In genomic region chr17:31538080-31538762, GRCh38 we compare ENCODE assay signal across 11 cellular contexts.
DNase-seq lines count a peak whose midpoint lies in the region; ATAC-seq, FAIRE-seq and TF ChIP-seq lines count a peak whose summit lies in the region.
"Had no signal": no experiment of that assay in that cellular context is flagged by ENCODE, and none has a peak within 500 bp of the region (broad histone marks: within the 10 kb centered on the region; RNA-seq: fewer than 3 reads in every experiment).

No MANE protein-coding gene starts in this region.

- H3K4me1 ChIP-seq in Karpas-422 (ENCODE audit: low read length): peaks cover 64% of the 10 kb centered on the region

- H4K20me1 ChIP-seq in Karpas-422 (ENCODE audit: insufficient read depth, low read depth, low read length): no peaks in the 10 kb centered on the region

- H3K79me2 ChIP-seq in Karpas-422 (ENCODE audit: low read length): no peaks in the 10 kb centered on the region

- intact Hi-C loops in activated CD8-positive, alpha-beta T cell treated with anti-CD3 and anti-CD28 coated beads for 36 hours (cut with micrococcal nuclease): no loop called here

- H3K4me2 ChIP-seq in Karpas-422 (ENCODE audit: low read depth, low read length, poor library complexity, severe bottlenecking): peak overlapping the region; percentile 60

- peak overlapping the region in 5 of 6 donors; percentile 47 to 88 (median 86) for H3K27ac Mint-ChIP-seq in naive B cell
- no peak overlapping the region for H3K27ac Mint-ChIP-seq in activated CD8-positive, alpha-beta T cell treated with anti-CD3 and anti-CD28 coated beads for 36 hours

- H3K4me3 Mint-ChIP-seq in naive B cell: peak overlapping the region; percentile 56 to 92 (median 76)
- H3K4me3 Mint-ChIP-seq in activated CD8-positive, alpha-beta T cell treated with anti-CD3 and anti-CD28 coated beads for 36 hours: no peak overlapping the region

- FAIRE-seq in D721Med (lab: Jason Lieb, UNC): no peak

- H3K4me1 Mint-ChIP-seq in naive B cell: peaks cover 55 to 81% (median 72%) of the 10 kb centered on the region in 3 donors
- H3K4me1 Mint-ChIP-seq in activated CD8-positive, alpha-beta T cell treated with anti-CD3 and anti-CD28 coated beads for 36 hours (ENCODE audit: low read depth): peaks cover 12% of the 10 kb centered on the region

- H3K27ac ChIP-seq in Karpas-422 (ENCODE audit: low read length): peak overlapping the region; percentile 20; the same call in 1 of the 2 replicates
- H3K27ac ChIP-seq: dorsolateral prefrontal cortex had no signal

- H3K27me3 Mint-ChIP-seq in naive B cell: no peaks in the 10 kb centered on the region
- H3K27me3 Mint-ChIP-seq in activated CD8-positive, alpha-beta T cell treated with anti-CD3 and anti-CD28 coated beads for 36 hours: no peaks in the 10 kb centered on the region

- no peaks in the 10 kb centered on the region for H3K36me3 ChIP-seq in Karpas-422 (ENCODE audit: insufficient read depth, low read length)

- DNase-seq in Karpas-422 (peak; percentile 53), naive B cell (peak; percentile 66), D721Med (ENCODE audit: insufficient read length, low spot score) (no peak), NCI-H2081 (lab: John Stamatoyannopoulos, UW) (no peak)
- DNase-seq in activated CD8-positive, alpha-beta T cell treated with anti-CD3 and anti-CD28 coated beads for 36 hours: no peak
- no peak for DNase-seq in activated T-cell treated with anti-CD3 and anti-CD28 coated beads, Interleukin-2, amount 50 U/mL, for 48 hours
- DNase-seq: activated effector memory CD4-positive, alpha-beta T cell treated with anti-CD3 and anti-CD28 coated beads, Interleukin-2, amount 50 U/mL, for 16 hours; dorsolateral prefrontal cortex; T-helper 1 cell had no signal

- peaks cover 0 to 2% (median 0%) of the 10 kb centered on the region in 7 donors for H3K9me3 Mint-ChIP-seq in naive B cell
- no peaks in the 10 kb centered on the region for H3K9me3 Mint-ChIP-seq in activated CD8-positive, alpha-beta T cell treated with anti-CD3 and anti-CD28 coated beads for 36 hours

- no peaks in the 10 kb centered on the region for H3K27me3 ChIP-seq in Karpas-422 (ENCODE audit: low read length)
- H3K27me3 ChIP-seq: dorsolateral prefrontal cortex had no signal

- ATAC-seq in GM18511 (IDR thresholded peaks at IDR 0.05; ENCODE audit: unreplicated experiment) (peak; percentile 69), GM21737 (IDR thresholded peaks at IDR 0.05; ENCODE audit: unreplicated experiment) (peak; percentile 42), naive B cell (ENCODE audit: low read depth in 2 of 2) (peak; percentile 62 to 71)
- ATAC-seq in activated CD8-positive, alpha-beta T cell treated with anti-CD3 and anti-CD28 coated beads for 36 hours: no peak

- peak overlapping the region; percentile 10 for H3K4me3 ChIP-seq in Karpas-422 (ENCODE audit: low read length)
- H3K4me3 ChIP-seq: dorsolateral prefrontal cortex had no signal

- POLR2A ChIA-PET in activated CD8-positive, alpha-beta T cell treated with anti-CD3 and anti-CD28 coated beads for 36 hours (lab: Charles Lee): interaction anchor here (0.7 to 1.6 kb wide), 2 partner anchors 11 to 248 kb away, joined by 3 to 4 read pairs; no protein-coding TSS in a partner anchor

- H3K36me3 Mint-ChIP-seq in naive B cell: no peaks in the 10 kb centered on the region
- H3K36me3 Mint-ChIP-seq in activated CD8-positive, alpha-beta T cell treated with anti-CD3 and anti-CD28 coated beads for 36 hours (ENCODE audit: low read depth): no peaks in the 10 kb centered on the region

- H3K9me3 ChIP-seq in Karpas-422 (ENCODE audit: low read length): no peaks in the 10 kb centered on the region

- H2AFZ ChIP-seq in Karpas-422 (ENCODE audit: low read length): no peak overlapping the region

- peak overlapping the region; percentile 31 for H3K9ac ChIP-seq in Karpas-422 (ENCODE audit: low read length)

- no peaks in the 10 kb centered on the region for H3K9me2 ChIP-seq in Karpas-422 (replicated peaks; ENCODE audit: insufficient read depth, low read length)

- TF ChIP-seq CTCF in D721Med (IDR thresholded peaks at IDR 0.05; ENCODE audit: insufficient read depth, missing control alignments): no peak
- no peak for TF ChIP-seq CTCF in activated CD8-positive, alpha-beta T cell treated with anti-CD3 and anti-CD28 coated beads for 36 hours (IDR thresholded peaks at IDR 0.05)

- CTCF ChIA-PET in activated CD8-positive, alpha-beta T cell treated with anti-CD3 and anti-CD28 coated beads for 36 hours (lab: Charles Lee): no interaction called here

Comparison
In these comparisons a context has a peak if more than half of its experiments do, and no peak if none do; other contexts are left out.
1. DNase-seq: peak in Karpas-422 (single experiment) and naive B cell (single experiment); none in D721Med (single experiment), activated CD8-positive, alpha-beta T cell treated with anti-CD3 and anti-CD28 coated beads for 36 hours (single experiment), NCI-H2081 (0 of 2) and activated T-cell treated with anti-CD3 and anti-CD28 coated beads, Interleukin-2, amount 50 U/mL, for 48 hours (0 of 2).